In genomic region chr2:68764781-68765385, GRCh38 we compare ENCODE assay signal across 12 cellular contexts. TPM values are rescaled to one million over a fixed set of nuclear protein-coding genes. Genes with fewer than 3 reads are reported as not detected.
DNase-seq lines count a peak whose midpoint lies in the region; ATAC-seq, FAIRE-seq and TF ChIP-seq lines count a peak whose summit lies in the region.
"Had no signal": no experiment of that assay in that cellular context is flagged by ENCODE, and none has a peak within 500 bp of the region (broad histone marks: within the 10 kb centered on the region; RNA-seq: fewer than 3 reads in every experiment).

No MANE protein-coding gene starts in this region.

- no peak for TF ChIP-seq EP300 in GM12878 (IDR thresholded peaks at IDR 0.05; ENCODE audit: borderline replicate concordance in 1 of 2, control insufficient read depth in 1 of 2, low read depth in 2 of 2, low read length in 2 of 2)

- H3F3A ChIP-seq in Loucy (ENCODE audit: low read depth) = peaks cover 7% of the 10 kb centered on the region; the same call in 1 of the 2 replicates

- no peak for FAIRE-seq in GM12878 (lab: Jason Lieb, UNC)

- H3K9me3 Mint-ChIP-seq in CD4-positive, CD25-positive, alpha-beta regulatory T cell = peaks cover 0 to 1% (median 0%) of the 10 kb centered on the region in 7 donors

- no peak for ATAC-seq in CD4-positive, CD25-positive, alpha-beta regulatory T cell (ENCODE audit: low read depth in 2 of 2)
- ATAC-seq in GM12878 (no peak), GM21717 (IDR thresholded peaks at IDR 0.05; ENCODE audit: unreplicated experiment) (no peak)
- ATAC-seq: body of pancreas had no signal

- H3K79me2 ChIP-seq in Loucy (ENCODE audit: insufficient read depth, low read length) = peaks cover 54% of the 10 kb centered on the region
- H3K79me2 ChIP-seq in GM12878 (ENCODE audit: control insufficient read depth, insufficient read depth, low read length) = no peaks in the 10 kb centered on the region

- WGBS in GM12878 (ENCODE audit: insufficient coverage, insufficient replicate concordance, low lambda C conversion rate, missing lambda C conversion rate) = 54% methylated on average over 5 of the region's 5 CpGs

- no peaks in the 10 kb centered on the region for H4K20me1 ChIP-seq in Loucy (ENCODE audit: insufficient read depth, low read length, poor library complexity, severe bottlenecking)
- no peaks in the 10 kb centered on the region for H4K20me1 ChIP-seq in GM12878 (ENCODE audit: control insufficient read depth, insufficient read depth)

- H3K36me3 Mint-ChIP-seq in CD4-positive, CD25-positive, alpha-beta regulatory T cell = peaks cover 20% of the 10 kb centered on the region

- H3K27me3 Mint-ChIP-seq in CD4-positive, CD25-positive, alpha-beta regulatory T cell = peaks cover 7% of the 10 kb centered on the region

- no peak for TF ChIP-seq POLR2A in GM12878 (IDR thresholded peaks at IDR 0.05; ENCODE audit: low read depth, low read length)

- peak overlapping the region; percentile 88 for H3K4me3 ChIP-seq in CD4-positive, CD25-positive, alpha-beta regulatory T cell (ENCODE audit: low read depth, low read length)
- H3K4me3 ChIP-seq in Loucy (ENCODE audit: low read length, poor library complexity, severe bottlenecking) = peak overlapping the region; percentile 61
- 0 out of 2 replicates have a peak overlapping the region, but pooled peaks have one; percentile 5 for H3K4me3 ChIP-seq in GM12878
- peak overlapping the region; percentile 14 to 43 for H3K4me3 ChIP-seq in mucosa of rectum (ENCODE audit: low read length in 2 of 2)
- H3K4me3 ChIP-seq: body of pancreas had no signal

- SMC1A ChIA-PET in GM12878 (lab: Charles Lee; ENCODE audit: uncharacterized antibody, unreplicated experiment) = interaction anchor here (1.5 kb wide), 1 partner anchor 24 kb away, joined by 3 read pairs; no protein-coding TSS in a partner anchor

- CTCF ChIA-PET in GM12878 (lab: Yijun Ruan, JAX) = interaction anchor here (1.4 to 1.8 kb wide), 2 partner anchors 13 to 74 kb away, joined by 5 to 10 read pairs; no protein-coding TSS in a partner anchor

- no peaks in the 10 kb centered on the region for H3K9me2 ChIP-seq in Loucy (replicated peaks; ENCODE audit: low read depth, low read length)

- TF ChIP-seq CTCF in Loucy (conservative IDR thresholded peaks at IDR 0.05; ENCODE audit: low read length) (no peak), GM12878 (IDR thresholded peaks at IDR 0.05 in 2 of 3, conservative IDR thresholded peaks at IDR 0.05 in 1 of 3; ENCODE audit: control insufficient read depth in 2 of 3, extremely low read depth in 1 of 3, insufficient read depth in 1 of 3, low read depth in 3 of 3, low read length in 3 of 3) (no peak)

- H3K4me1 Mint-ChIP-seq in CD4-positive, CD25-positive, alpha-beta regulatory T cell = peaks cover 49 to 99% (median 84%) of the 10 kb centered on the region in 4 donors

- H3K27ac Mint-ChIP-seq in CD4-positive, CD25-positive, alpha-beta regulatory T cell = peak overlapping the region; percentile 96 to 100 (median 99)

- peaks cover 2% of the 10 kb centered on the region for H3K36me3 ChIP-seq in CD4-positive, CD25-positive, alpha-beta regulatory T cell (ENCODE audit: control insufficient read depth, insufficient read depth, low read length)
- no peaks in the 10 kb centered on the region for H3K36me3 ChIP-seq in Loucy (ENCODE audit: insufficient read depth, low read length)
- H3K36me3 ChIP-seq in GM12878 (ENCODE audit: control insufficient read depth in 2 of 2, insufficient read depth in 2 of 2, low read length in 1 of 2) = no peaks in the 10 kb centered on the region
- H3K36me3 ChIP-seq in mucosa of rectum (ENCODE audit: control insufficient read depth in 2 of 2, insufficient read depth in 2 of 2, low read length in 2 of 2) = no peaks in the 10 kb centered on the region

- no TSS peak for BruUV-seq in GM12878 (replicated peaks; lab: Mats Ljungman, UMichigan)

- no peak for TF ChIP-seq RAD21 in GM12878 (IDR thresholded peaks at IDR 0.05; ENCODE audit: insufficient read depth, low read depth, low read length)

- in situ Hi-C loops in GM12878 (cut with MboI) = no loop called here

- H3K9ac ChIP-seq in Loucy (ENCODE audit: low read depth, low read length, poor library complexity, severe bottlenecking) = peak overlapping the region; percentile 58
- no peak overlapping the region for H3K9ac ChIP-seq in GM12878 (ENCODE audit: control insufficient read depth, insufficient read depth, low read length)
- peak overlapping the region in 1 of 2 donors; percentile 1 for H3K9ac ChIP-seq in mucosa of rectum (ENCODE audit: low read depth in 1 of 2, low read length in 2 of 2)

- H3K9me3 ChIP-seq in CD4-positive, CD25-positive, alpha-beta regulatory T cell (ENCODE audit: control insufficient read depth in 2 of 2, low read length in 2 of 2) = no peaks in the 10 kb centered on the region
- no peaks in the 10 kb centered on the region for H3K9me3 ChIP-seq in Loucy (ENCODE audit: insufficient read depth, low read depth, low read length)
- no peaks in the 10 kb centered on the region; the same call in 2 of the 3 replicates for H3K9me3 ChIP-seq in GM12878 (replicated peaks; ENCODE audit: control insufficient read depth, insufficient read depth, low read length)
- no peaks in the 10 kb centered on the region for H3K9me3 ChIP-seq in mucosa of rectum (ENCODE audit: control insufficient read depth in 2 of 2, low read length in 2 of 2)
- H3K9me3 ChIP-seq: body of pancreas had no signal

- DNase-seq in CD4-positive, CD25-positive, alpha-beta regulatory T cell = peak in 2 of 3 donors; percentile 39 to 52
- DNase-seq in GM12878 (ENCODE audit: low read depth, low spot score) (no peak), GM03348 (ENCODE audit: low spot score) (no peak), NCI-H748 treated with DMSO at 0.1 percent for 48 hours (lab: John Stamatoyannopoulos, UW) (no peak), EL (no peak)
- DNase-seq: body of pancreas, NCI-H526, nucleus accumbens had no signal

- intact Hi-C loops in GM12878 (cut with micrococcal nuclease; ENCODE audit: unreplicated experiment) = no loop called here

- H3K4me2 ChIP-seq in Loucy (ENCODE audit: low read depth, low read length, poor library complexity, severe bottlenecking) (peak overlapping the region; percentile 81), GM12878 (ENCODE audit: control insufficient read depth, insufficient read depth) (peak overlapping the region; percentile 2)

- POLR2A ChIA-PET in GM12878 (lab: Charles Lee) = interaction anchor here (1.0 kb wide), 1 partner anchor 160 kb away, joined by 3 read pairs; no protein-coding TSS in a partner anchor

- peak overlapping the region; percentile 75 to 98 (median 90) for H3K4me3 Mint-ChIP-seq in CD4-positive, CD25-positive, alpha-beta regulatory T cell

- peak overlapping the region; percentile 95 for H3K27ac ChIP-seq in CD4-positive, CD25-positive, alpha-beta regulatory T cell (ENCODE audit: insufficient read depth, low read length, poor library complexity, severe bottlenecking)
- no peak overlapping the region for H3K27ac ChIP-seq in GM12878 (ENCODE audit: control insufficient read depth, insufficient read depth)
- peak overlapping the region; percentile 29 to 38 for H3K27ac ChIP-seq in mucosa of rectum (ENCODE audit: low read depth in 2 of 2, low read length in 2 of 2)
- H3K27ac ChIP-seq: VCaP had no signal

- H2AFZ ChIP-seq in Loucy (ENCODE audit: low read length) (no peak overlapping the region; the same call in 1 of the 2 replicates), GM12878 (ENCODE audit: control insufficient read depth, low read depth, low read length) (no peak overlapping the region; the same call in 1 of the 2 replicates)

- peaks cover 95% of the 10 kb centered on the region for H3K4me1 ChIP-seq in CD4-positive, CD25-positive, alpha-beta regulatory T cell (ENCODE audit: control insufficient read depth, insufficient read depth, low read length, poor library complexity, severe bottlenecking)
- H3K4me1 ChIP-seq in Loucy (ENCODE audit: insufficient read depth, low read length, poor library complexity, severe bottlenecking) (peaks cover 84% of the 10 kb centered on the region), GM12878 (ENCODE audit: control insufficient read depth, insufficient read depth, low read length) (peaks cover 45% of the 10 kb centered on the region), mucosa of rectum (ENCODE audit: control insufficient read depth in 2 of 2, insufficient read depth in 2 of 2, low read length in 2 of 2) (peaks cover 0 to 4% of the 10 kb centered on the region in 2 donors)

- RAD21 ChIA-PET in GM12878 (lab: Charles Lee; ENCODE audit: unreplicated experiment) = interaction anchor here (1.3 kb wide), 1 partner anchor 299 kb away, joined by 5 read pairs; no protein-coding TSS in a partner anchor

- H3K27me3 ChIP-seq in CD4-positive, CD25-positive, alpha-beta regulatory T cell (ENCODE audit: control insufficient read depth, insufficient read depth, low read length) = no peaks in the 10 kb centered on the region
- H3K27me3 ChIP-seq in Loucy (ENCODE audit: insufficient read depth, low read length, poor library complexity, severe bottlenecking) = no peaks in the 10 kb centered on the region
- peaks cover under 1 to 6% of the 10 kb centered on the region in 2 experiments; a peak in 3 of 4 replicates for H3K27me3 ChIP-seq in GM12878 (replicated peaks in 1 of 2; ENCODE audit: control insufficient read depth in 2 of 2, insufficient read depth in 2 of 2, low read length in 1 of 2)
- no peaks in the 10 kb centered on the region for H3K27me3 ChIP-seq in mucosa of rectum (ENCODE audit: control insufficient read depth in 2 of 2, insufficient read depth in 2 of 2, low read length in 2 of 2)
- H3K27me3 ChIP-seq: body of pancreas had no signal

RNA-seq across cellular contexts. Expression of gene ARHGAP25, which starts 30.3 kb away (rescaled TPM):
- total RNA-seq in CD4-positive, CD25-positive, alpha-beta regulatory T cell = 142 TPM
- polyA plus RNA-seq in CD4-positive, CD25-positive, alpha-beta regulatory T cell = 100 to 1,000 TPM in 3 of 4 donors, 10 to 100 TPM in 1; 97.8 to 148 (median 124) TPM
- total RNA-seq in GM12878 (2013; cell fraction: nucleolus; rRNA removed) = not detected in 2 replicates
- total RNA-seq in GM12878 (2014; rRNA removed) = 0.51 and 0.93 TPM in 2 replicates
- 0.89 and 0.97 TPM in 2 replicates for total RNA-seq in GM12878 (2014; rRNA removed; fragmentation: Illumina TruSeq; extraction: Trizol)
- 0.56 and 1.0 TPM in 2 replicates for total RNA-seq in GM12878 (2021)
- 3.8 TPM for polyA plus RNA-seq in GM12878 (2011; ENCODE audit: low read depth)
- polyA plus RNA-seq in GM12878 (2011; rRNA removed) = 0.13 and 0.15 TPM in 2 replicates
- 0.07 and 0.10 TPM in 2 replicates for polyA plus RNA-seq in GM12878 (2011; cell fraction: cytosol; rRNA removed)
- 0.13 and 0.20 TPM in 2 replicates for polyA plus RNA-seq in GM12878 (2011; cell fraction: nucleus; rRNA removed)
- polyA plus RNA-seq in GM12878 (2012) = 2.9 and 5.5 TPM in 2 replicates
- polyA plus RNA-seq in GM12878 (2014; fragmentation: Illumina TruSeq; extraction: Trizol) = 0.65 and 0.96 TPM in 2 replicates
- under 1 TPM; 0.40 to 0.42 TPM for polyA plus RNA-seq in GM12878 (2014; fragmentation: Nextera tagmentation; extraction: Ambion mirVana)
- 0.38 and 1.0 TPM in 2 replicates for polyA plus RNA-seq in GM12878 (2014; rRNA removed)
- under 1 TPM; 0.37 to 0.39 TPM for polyA plus RNA-seq in GM12878 (2016; fragmentation: Nextera tagmentation; extraction: Ambion mirVana)
- polyA minus RNA-seq in GM12878 (2011; rRNA and poly(A)+ RNA removed) = 0.29 TPM in 1 of 2 replicates, not detected in the other
- polyA minus RNA-seq in GM12878 (2011; cell fraction: cytosol; rRNA and poly(A)+ RNA removed) = not detected in 2 replicates
- 0.24 TPM in 1 of 2 replicates, not detected in the other for polyA minus RNA-seq in GM12878 (2011; cell fraction: nucleus; rRNA and poly(A)+ RNA removed)

Comparison
In these comparisons a context has a peak if more than half of its experiments do, and no peak if none do; other contexts are left out.
1. DNase-seq: peak in CD4-positive, CD25-positive, alpha-beta regulatory T cell (2 of 3); none in GM12878 (single experiment), GM03348 (single experiment), NCI-H748 treated with DMSO at 0.1 percent for 48 hours (single experiment) and EL (single experiment).
2. H3K4me3 ChIP-seq: peak in every context shown above with its lines; median percentile 88 in CD4-positive, CD25-positive, alpha-beta regulatory T cell; 61 in Loucy; 28 in mucosa of rectum; 5 in GM12878.
3. RNA of gene ARHGAP25, which starts 30.3 kb away (total RNA-seq): 142 TPM in CD4-positive, CD25-positive, alpha-beta regulatory T cell (single experiment); 0.51 to 1.0 TPM in GM12878; every median in the first group is over 10 times any median in the second.